In genomic region chr10:28678687-28679457, GRCh38 we compare ENCODE assay signal across 1 cellular context.
TF ChIP-seq lines count a peak whose summit lies in the region.

No MANE protein-coding gene starts in this region.

TF ChIP-seq in HEK293, 187 proteins besides CTCF, POLR2A, EP300 and RAD21 (continued from another document and continues in another):
- peak; percentile 26; the same call in 1 of the 2 replicates for TF ChIP-seq ZNF518A (tag by site-specific recombination; conservative IDR thresholded peaks at IDR 0.05; ENCODE audit: low read depth)
- TF ChIP-seq ZFP3 (tag by site-specific recombination; IDR thresholded peaks at IDR 0.05; ENCODE audit: low read depth) = no peak
- TF ChIP-seq KLF8 (tag by site-specific recombination; IDR thresholded peaks at IDR 0.05) = peak; percentile 26; the same call in 1 of the 2 replicates
- TF ChIP-seq ZNF248 (tag by site-specific recombination; IDR thresholded peaks at IDR 0.05) = no peak
- TF ChIP-seq ZFP41 (tag by site-specific recombination; IDR thresholded peaks at IDR 0.05; ENCODE audit: borderline replicate concordance) = no peak
- 0 out of 2 replicates have a peak, but pooled peaks have one; percentile 10 for TF ChIP-seq ZBTB20 (tag by site-specific recombination; IDR thresholded peaks at IDR 0.05)
- TF ChIP-seq ZNF132 (tag by site-specific recombination; IDR thresholded peaks at IDR 0.05; ENCODE audit: borderline replicate concordance) = no peak
- no peak for TF ChIP-seq ZFP37 (tag by site-specific recombination; IDR thresholded peaks at IDR 0.05)
- no peak for TF ChIP-seq GLI4 (tag by site-specific recombination; IDR thresholded peaks at IDR 0.05)
- TF ChIP-seq, protein P1, sequence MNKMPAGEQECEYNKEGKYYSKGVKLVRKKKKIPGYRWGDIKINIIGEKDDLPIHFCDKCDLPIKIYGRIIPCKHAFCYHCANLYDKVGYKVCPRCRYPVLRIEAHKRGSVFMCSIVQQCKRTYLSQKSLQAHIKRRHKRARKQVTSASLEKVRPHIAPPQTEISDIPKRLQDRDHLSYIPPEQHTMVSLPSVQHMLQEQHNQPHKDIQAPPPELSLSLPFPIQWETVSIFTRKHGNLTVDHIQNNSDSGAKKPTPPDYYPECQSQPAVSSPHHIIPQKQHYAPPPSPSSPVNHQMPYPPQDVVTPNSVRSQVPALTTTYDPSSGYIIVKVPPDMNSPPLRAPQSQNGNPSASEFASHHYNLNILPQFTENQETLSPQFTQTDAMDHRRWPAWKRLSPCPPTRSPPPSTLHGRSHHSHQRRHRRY (tag by site-specific recombination; IDR thresholded peaks at IDR 0.05) = no peak
- TF ChIP-seq ZNF654 (tag by site-specific recombination; IDR thresholded peaks at IDR 0.05; ENCODE audit: low read depth) = no peak
- TF ChIP-seq ZNF449 (tag by site-specific recombination; IDR thresholded peaks at IDR 0.05) = peak; percentile 39; the same call in 1 of the 2 replicates
- TF ChIP-seq ZNF416 (tag by site-specific recombination; IDR thresholded peaks at IDR 0.05) = no peak
- TF ChIP-seq ZNF707 (tag by site-specific recombination; IDR thresholded peaks at IDR 0.05) = no peak
- TF ChIP-seq ZNF596 (tag by site-specific recombination; IDR thresholded peaks at IDR 0.05) = peak; percentile 61; the same call in 1 of the 2 replicates
- TF ChIP-seq ZNF501 (tag by site-specific recombination; IDR thresholded peaks at IDR 0.05) = no peak
- no peak; the same call in 1 of the 2 replicates for TF ChIP-seq TRIM28 (IDR thresholded peaks at IDR 0.05; ENCODE audit: borderline replicate concordance, low read length)
- TF ChIP-seq ZNF426 (tag by site-specific recombination; IDR thresholded peaks at IDR 0.05) = no peak
- TF ChIP-seq ZNF18 (tag by site-specific recombination; IDR thresholded peaks at IDR 0.05) = peak; percentile 65
- TF ChIP-seq ZNF23 (tag by site-specific recombination; IDR thresholded peaks at IDR 0.05; ENCODE audit: borderline replicate concordance) = no peak
- peak; percentile 55; the same call in 1 of the 2 replicates for TF ChIP-seq ATF2 (tag by site-specific recombination; IDR thresholded peaks at IDR 0.05; ENCODE audit: low read depth)
- peak; percentile 96 for TF ChIP-seq ZBTB8A (tag by site-specific recombination; IDR thresholded peaks at IDR 0.05)
- no peak for TF ChIP-seq ZFP69B (tag by site-specific recombination; IDR thresholded peaks at IDR 0.05)
- no peak for TF ChIP-seq EGR2 (tag by site-specific recombination; IDR thresholded peaks at IDR 0.05; ENCODE audit: low read depth)
- peak; percentile 98 for TF ChIP-seq ZNF561 (tag by site-specific recombination; IDR thresholded peaks at IDR 0.05; ENCODE audit: borderline replicate concordance)
- TF ChIP-seq ZNF138 (tag by site-specific recombination; IDR thresholded peaks at IDR 0.05; ENCODE audit: borderline replicate concordance) = no peak
- TF ChIP-seq ZNF211 (tag by site-specific recombination; IDR thresholded peaks at IDR 0.05; ENCODE audit: low read depth) = no peak
- no peak for TF ChIP-seq ZNF621 (tag by site-specific recombination; IDR thresholded peaks at IDR 0.05)
- TF ChIP-seq SP2 (tag by site-specific recombination; IDR thresholded peaks at IDR 0.05) = peak; percentile 61
- TF ChIP-seq ZNF394 (tag by site-specific recombination; IDR thresholded peaks at IDR 0.05; ENCODE audit: borderline replicate concordance) = no peak
- no peak for TF ChIP-seq ZNF169 (tag by site-specific recombination; IDR thresholded peaks at IDR 0.05)
- TF ChIP-seq, protein P2, sequence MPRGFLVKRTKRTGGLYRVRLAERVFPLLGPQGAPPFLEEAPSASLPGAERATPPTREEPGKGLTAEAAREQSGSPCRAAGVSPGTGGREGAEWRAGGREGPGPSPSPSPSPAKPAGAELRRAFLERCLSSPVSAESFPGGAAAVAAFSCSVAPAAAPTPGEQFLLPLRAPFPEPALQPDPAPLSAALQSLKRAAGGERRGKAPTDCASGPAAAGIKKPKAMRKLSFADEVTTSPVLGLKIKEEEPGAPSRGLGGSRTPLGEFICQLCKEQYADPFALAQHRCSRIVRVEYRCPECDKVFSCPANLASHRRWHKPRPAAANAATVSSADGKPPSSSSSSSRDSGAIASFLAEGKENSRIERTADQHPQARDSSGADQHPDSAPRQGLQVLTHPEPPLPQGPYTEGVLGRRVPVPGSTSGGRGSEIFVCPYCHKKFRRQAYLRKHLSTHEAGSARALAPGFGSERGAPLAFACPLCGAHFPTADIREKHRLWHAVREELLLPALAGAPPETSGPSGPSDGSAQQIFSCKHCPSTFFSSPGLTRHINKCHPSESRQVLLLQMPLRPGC (tag by site-specific recombination; IDR thresholded peaks at IDR 0.05) = peak; percentile 91
- peak; percentile 37; the same call in 1 of the 2 replicates for TF ChIP-seq SP3 (tag by site-specific recombination; IDR thresholded peaks at IDR 0.05)
- no peak for TF ChIP-seq ZNF544 (tag by site-specific recombination; IDR thresholded peaks at IDR 0.05)
- no peak for TF ChIP-seq MEIS1 (CRISPR knock-in tag; IDR thresholded peaks at IDR 0.05; ENCODE audit: borderline replicate concordance)
- peak; percentile 73 for TF ChIP-seq ZNF24 (tag by site-specific recombination; IDR thresholded peaks at IDR 0.05)
- peak; percentile 85 for TF ChIP-seq GLIS1 (tag by site-specific recombination; IDR thresholded peaks at IDR 0.05)
- 0 out of 2 replicates have a peak, but pooled peaks have one; percentile 61 for TF ChIP-seq ZNF10 (tag by site-specific recombination; IDR thresholded peaks at IDR 0.05)
- peak; percentile 70; the same call in 1 of the 2 replicates for TF ChIP-seq ZNF660 (tag by site-specific recombination; IDR thresholded peaks at IDR 0.05)
- TF ChIP-seq ZBTB7A (tag by site-specific recombination; IDR thresholded peaks at IDR 0.05; ENCODE audit: low read depth) = no peak
- peak; percentile 20; the same call in 1 of the 2 replicates for TF ChIP-seq KLF16 (tag by site-specific recombination; IDR thresholded peaks at IDR 0.05)
- no peak for TF ChIP-seq ZNF274 (IDR thresholded peaks at IDR 0.05; ENCODE audit: low read length)
- no peak for TF ChIP-seq ZNF274 (tag by site-specific recombination; IDR thresholded peaks at IDR 0.05; ENCODE audit: borderline replicate concordance)
- no peak for TF ChIP-seq ZNF830 (tag by site-specific recombination; IDR thresholded peaks at IDR 0.05; ENCODE audit: low read depth)
- TF ChIP-seq ZNF311 (tag by site-specific recombination; IDR thresholded peaks at IDR 0.05; ENCODE audit: borderline replicate concordance) = no peak
- TF ChIP-seq ZNF2 (tag by site-specific recombination; IDR thresholded peaks at IDR 0.05) = no peak
- TF ChIP-seq ZNF704 (tag by site-specific recombination; IDR thresholded peaks at IDR 0.05) = no peak
- TF ChIP-seq ZNF549 (tag by site-specific recombination; IDR thresholded peaks at IDR 0.05) = no peak
- TF ChIP-seq ZNF558 (tag by site-specific recombination; IDR thresholded peaks at IDR 0.05) = no peak
- TF ChIP-seq YY2 (tag by site-specific recombination; IDR thresholded peaks at IDR 0.05) = no peak
